31 cellular contexts compared by ENCODE assay signal in genomic region chr7:128785738-128786137, GRCh38. TPM values are rescaled to one million over a fixed set of nuclear protein-coding genes. Genes with fewer than 3 reads are reported as not detected.
"Had no signal": no experiment of that assay in that cellular context is flagged by ENCODE, and none has a peak within 500 bp of the region (broad histone marks: within the 10 kb centered on the region; RNA-seq: fewer than 3 reads in every experiment).

No MANE protein-coding gene starts in this region.

- ATAC-seq: activated CD8-positive, alpha-beta T cell treated with anti-CD3 and anti-CD28 coated beads for 36 hours; activated T-cell treated with anti-CD3 and anti-CD28 coated beads, Interleukin-2, amount 50 U/mL, for 72 hours had no signal

- H3K4me3 ChIP-seq: adrenal gland, MG63, Peyer's patch, SJCRH30 had no signal

- H3K9me3 ChIP-seq: adrenal gland, MG63, Peyer's patch, SJCRH30, SK-N-SH had no signal

- DNase-seq: activated CD4-positive, alpha-beta T cell treated with anti-CD3 and anti-CD28 coated beads, Interleukin-2, amount 50 U/mL, for 1 hour; activated CD4-positive, CD25-positive, alpha-beta regulatory T cell; activated CD8-positive, alpha-beta memory T cell treated with anti-CD3 and anti-CD28 coated beads, Interleukin-2, amount 50 U/mL, for 4 hours; activated CD8-positive, alpha-beta T cell treated with anti-CD3 and anti-CD28 coated beads for 36 hours; activated naive CD4-positive, alpha-beta T cell treated with anti-CD3 and anti-CD28 coated beads, Interleukin-2, amount 50 U/mL, for 16 hours; activated naive CD8-positive, alpha-beta T cell treated with anti-CD3 and anti-CD28 coated beads, Interleukin-2, amount 10 ng/mL, durations not matched to agents 7 days and 5 days; activated T-cell treated with anti-CD3 and anti-CD28 coated beads, Interleukin-2, amount 50 U/mL, for 72 hours; adrenal gland; anterior cingulate cortex; cerebellar nuclear complex; MG63; NCI-H1092 treated with DMSO at 0.1 percent for 48 hours; NCI-H1417 treated with DMSO at 0.1 percent for 48 hours; NCI-H1694; NCI-H2029; NCI-H2107; NCI-H2171 treated with DMSO at 0.1 percent for 48 hours; NCI-H345; NCI-H510A; NCI-H526 treated with DMSO at 0.1 percent for 48 hours; Peyer's patch; Right ventricle myocardium superior; SJCRH30; SK-N-SH; SW 1271 had no signal

- H3K27me3 ChIP-seq: adrenal gland, MG63, Peyer's patch, SJCRH30 had no signal

- H3K36me3 ChIP-seq: adrenal gland, MG63, Peyer's patch, SJCRH30 had no signal

- H3K27ac ChIP-seq: adrenal gland, KMS-11, Peyer's patch, RWPE1, SJCRH30 had no signal

RNA-seq across cellular contexts. Expression of gene OPN1SW, which starts 10.1 kb away (rescaled TPM):
- total RNA-seq: activated CD8-positive, alpha-beta T cell treated with anti-CD3 and anti-CD28 coated beads for 36 hours; activated naive CD8-positive, alpha-beta T cell treated with anti-CD3 and anti-CD28 coated beads, Interleukin-2, amount 10 ng/mL, durations not matched to agents 7 days and 5 days; activated T-cell treated with anti-CD3 and anti-CD28 coated beads, Interleukin-2, amount 50 U/mL, for 72 hours; activated T-helper 2 cell treated with anti-CD3 and anti-CD28 coated beads, Interferon-gamma antibody, Interleukin-2, Interleukin-4, amounts not matched to agents 10 μg/mL and 5 μg/mL and 100 μg/mL, durations not matched to agents 14 hours and 24 hours and 36 hours; adrenal gland; cardiac septum; Peyer's patch; Right ventricle myocardium superior; SJCRH30; T-helper 1 cell treated with Interleukin-12 subunit alpha and Interleukin-12 subunit beta and Interleukin-4 antibody, amounts not matched to agents 30 ng/mL and 1 ng/mL, for 36 hours had no signal
- polyA plus RNA-seq: adrenal gland, IgD-negative memory B cell had no signal

RNA-seq across cellular contexts. Expression of gene FLNC, which starts 44.5 kb away (rescaled TPM):
- total RNA-seq: activated naive CD8-positive, alpha-beta T cell treated with anti-CD3 and anti-CD28 coated beads, Interleukin-2, amount 10 ng/mL, durations not matched to agents 7 days and 5 days; activated T-helper 2 cell treated with anti-CD3 and anti-CD28 coated beads, Interferon-gamma antibody, Interleukin-2, Interleukin-4, amounts not matched to agents 10 μg/mL and 5 μg/mL and 100 μg/mL, durations not matched to agents 14 hours and 24 hours and 36 hours had no signal
- polyA plus RNA-seq: IgD-negative memory B cell had no signal
